In genomic region chr17:53142890-53143289, GRCh38 we compare ENCODE assay signal across 18 cellular contexts.
DNase-seq lines count a peak whose midpoint lies in the region; ATAC-seq, FAIRE-seq and TF ChIP-seq lines count a peak whose summit lies in the region.
"Had no signal": no experiment of that assay in that cellular context is flagged by ENCODE, and none has a peak within 500 bp of the region (broad histone marks: within the 10 kb centered on the region; RNA-seq: fewer than 3 reads in every experiment).

No MANE protein-coding gene starts in this region.

- H3K9me3 Mint-ChIP-seq in astrocyte (ENCODE audit: unreplicated experiment) (no peaks in the 10 kb centered on the region), progenitor cell of endocrine pancreas (ENCODE audit: low read depth) (no peaks in the 10 kb centered on the region)
- H3K9me3 Mint-ChIP-seq: activated CD4-positive, alpha-beta T cell treated with anti-CD3 and anti-CD28 coated beads, Interleukin-2, amount 10 ng/mL, durations not matched to agents 24 days and 14 days had no signal

- no peak overlapping the region for H3K27ac ChIP-seq in MM.1S (ENCODE audit: low read length)
- H3K27ac ChIP-seq in astrocyte (ENCODE audit: low read depth, low read length) = no peak overlapping the region

- H3K27ac Mint-ChIP-seq in astrocyte (ENCODE audit: unreplicated experiment) (peak overlapping the region; percentile 71), progenitor cell of endocrine pancreas (no peak overlapping the region)
- H3K27ac Mint-ChIP-seq: activated CD4-positive, alpha-beta T cell treated with anti-CD3 and anti-CD28 coated beads, Interleukin-2, amount 10 ng/mL, durations not matched to agents 24 days and 14 days; activated naive CD8-positive, alpha-beta T cell; B cell; immature natural killer cell; stimulated activated naive CD8-positive, alpha-beta T cell treated with anti-CD3 and anti-CD28 coated beads, Interleukin-15, amount 100 ng/mL, for 72 hours; T-helper 2 cell treated with Interferon-gamma antibody and Interleukin-4, amounts not matched to agents 5 μg/mL and 100 μg/mL, for 36 hours had no signal

- 0 out of 2 replicates have a peak overlapping the region, but pooled peaks have one; percentile 11 for H3K4me3 ChIP-seq in MM.1S (ENCODE audit: low read length)
- H3K4me3 ChIP-seq in astrocyte (ENCODE audit: insufficient read depth, low read depth, low read length) = no peak overlapping the region

- no peaks in the 10 kb centered on the region for H3K79me2 ChIP-seq in MM.1S (ENCODE audit: low read length)
- H3K79me2 ChIP-seq in astrocyte (ENCODE audit: insufficient read depth, low read length) = no peaks in the 10 kb centered on the region

- peak overlapping the region; percentile 46 for H2AFZ ChIP-seq in MM.1S (ENCODE audit: low read length)
- H2AFZ ChIP-seq in astrocyte (ENCODE audit: low read depth, low read length) = no peak overlapping the region

- no peaks in the 10 kb centered on the region for H3F3A ChIP-seq in MM.1S (ENCODE audit: insufficient read depth, low read length)

- H3K27me3 ChIP-seq in MM.1S (replicated peaks; ENCODE audit: insufficient read depth, low read length) (no peaks in the 10 kb centered on the region), astrocyte (ENCODE audit: insufficient read depth, low read length) (no peaks in the 10 kb centered on the region)

- peak; percentile 51 for DNase-seq in ELF-1 (ENCODE audit: low read depth, low spot score)
- peak; percentile 49 for DNase-seq in MM.1S
- DNase-seq in astrocyte (ENCODE audit: low read depth) = no peak
- peak; percentile 11 for DNase-seq in left kidney (ENCODE audit: low read depth, low spot score)
- DNase-seq in sciatic nerve (ENCODE audit: low spot score) = no peak
- DNase-seq in progenitor cell of endocrine pancreas (ENCODE audit: low spot score, unreplicated experiment) = no peak
- DNase-seq: activated CD4-positive, alpha-beta T cell treated with anti-CD3 and anti-CD28 coated beads, Interleukin-2, amount 10 ng/mL, durations not matched to agents 24 days and 14 days; DMS79; effector CD8-positive, alpha-beta T cell; foreskin fibroblast; immature natural killer cell; NCI-H446; stimulated activated naive CD8-positive, alpha-beta T cell treated with anti-CD3 and anti-CD28 coated beads, Interleukin-15, amount 100 ng/mL, for 72 hours had no signal

- H3K27me3 Mint-ChIP-seq in astrocyte (ENCODE audit: low read depth, unreplicated experiment) (no peaks in the 10 kb centered on the region), progenitor cell of endocrine pancreas (no peaks in the 10 kb centered on the region)
- H3K27me3 Mint-ChIP-seq: activated CD4-positive, alpha-beta T cell treated with anti-CD3 and anti-CD28 coated beads, Interleukin-2, amount 10 ng/mL, durations not matched to agents 24 days and 14 days; activated naive CD8-positive, alpha-beta T cell; B cell had no signal

- H3K4me2 ChIP-seq in MM.1S (ENCODE audit: low read depth, low read length) (peak overlapping the region; percentile 31; the same call in 1 of the 2 replicates), astrocyte (ENCODE audit: low read length) (no peak overlapping the region)

- H3K36me3 ChIP-seq in MM.1S (replicated peaks; ENCODE audit: insufficient read depth, low read length) (no peaks in the 10 kb centered on the region), astrocyte (ENCODE audit: insufficient read depth, low read length) (no peaks in the 10 kb centered on the region)

- H3K36me3 Mint-ChIP-seq in astrocyte (ENCODE audit: low read depth, unreplicated experiment) = no peaks in the 10 kb centered on the region
- no peaks in the 10 kb centered on the region for H3K36me3 Mint-ChIP-seq in progenitor cell of endocrine pancreas (ENCODE audit: insufficient read depth)
- H3K36me3 Mint-ChIP-seq: activated naive CD8-positive, alpha-beta T cell; immature natural killer cell had no signal

- FAIRE-seq in astrocyte (lab: Jason Lieb, UNC) = no peak

- H3K9ac ChIP-seq in MM.1S (ENCODE audit: low read length) (no peak overlapping the region), astrocyte (ENCODE audit: low read length) (no peak overlapping the region)

- H4K20me1 ChIP-seq in MM.1S (ENCODE audit: insufficient read depth, low read length) (no peaks in the 10 kb centered on the region), astrocyte (ENCODE audit: insufficient read depth, low read length) (no peaks in the 10 kb centered on the region)

- ATAC-seq in HG02973 (IDR thresholded peaks at IDR 0.05; ENCODE audit: unreplicated experiment) = no peak
- ATAC-seq in sciatic nerve = no peak
- no peak for ATAC-seq in GM18861 (IDR thresholded peaks at IDR 0.05; ENCODE audit: unreplicated experiment)
- ATAC-seq: stimulated activated naive CD8-positive, alpha-beta T cell treated with anti-CD3 and anti-CD28 coated beads, Interleukin-15, amount 100 ng/mL, for 72 hours had no signal

- peaks cover 17% of the 10 kb centered on the region for H3K4me1 ChIP-seq in MM.1S (ENCODE audit: low read length)
- no peaks in the 10 kb centered on the region for H3K4me1 ChIP-seq in astrocyte (ENCODE audit: insufficient read depth, low read length)

- H3K4me1 Mint-ChIP-seq in astrocyte (ENCODE audit: low read depth, unreplicated experiment) (peaks cover 16% of the 10 kb centered on the region), progenitor cell of endocrine pancreas (ENCODE audit: low read depth) (peaks cover 18% of the 10 kb centered on the region)
- H3K4me1 Mint-ChIP-seq: activated CD4-positive, alpha-beta T cell treated with anti-CD3 and anti-CD28 coated beads, Interleukin-2, amount 10 ng/mL, durations not matched to agents 24 days and 14 days; B cell; immature natural killer cell; stimulated activated naive CD8-positive, alpha-beta T cell treated with anti-CD3 and anti-CD28 coated beads, Interleukin-15, amount 100 ng/mL, for 72 hours had no signal

- H3K4me3 Mint-ChIP-seq in astrocyte (ENCODE audit: unreplicated experiment) (no peak overlapping the region), progenitor cell of endocrine pancreas (ENCODE audit: low read depth) (no peak overlapping the region)
- H3K4me3 Mint-ChIP-seq: activated CD4-positive, alpha-beta T cell treated with anti-CD3 and anti-CD28 coated beads, Interleukin-2, amount 10 ng/mL, durations not matched to agents 24 days and 14 days; activated naive CD8-positive, alpha-beta T cell; B cell; immature natural killer cell; stimulated activated naive CD8-positive, alpha-beta T cell treated with anti-CD3 and anti-CD28 coated beads, Interleukin-15, amount 100 ng/mL, for 72 hours; T-helper 2 cell treated with Interferon-gamma antibody and Interleukin-4, amounts not matched to agents 5 μg/mL and 100 μg/mL, for 36 hours had no signal

- intact Hi-C loops in sciatic nerve (cut with DNase I) = no loop called here

- H3K9me2 ChIP-seq in MM.1S (replicated peaks; ENCODE audit: insufficient read depth, low read length) = no peaks in the 10 kb centered on the region

- H3K9me3 ChIP-seq in MM.1S (replicated peaks; ENCODE audit: insufficient read depth, low read length) = no peaks in the 10 kb centered on the region
- no peaks in the 10 kb centered on the region for H3K9me3 ChIP-seq in astrocyte (ENCODE audit: insufficient read depth, low read depth, low read length)

- no peak for TF ChIP-seq CTCF in MM.1S (IDR thresholded peaks at IDR 0.05; ENCODE audit: low read length)
- TF ChIP-seq CTCF in astrocyte (IDR thresholded peaks at IDR 0.05; ENCODE audit: insufficient read depth, low read depth, low read length) = no peak
- no peak for TF ChIP-seq CTCF in progenitor cell of endocrine pancreas (IDR thresholded peaks at IDR 0.05; ENCODE audit: unreplicated experiment)

Comparison
In these comparisons a context has a peak if more than half of its experiments do, and no peak if none do; other contexts are left out.
1. DNase-seq: peak in ELF-1 (single experiment), MM.1S (single experiment) and left kidney (single experiment); none in astrocyte (single experiment), sciatic nerve (single experiment) and progenitor cell of endocrine pancreas (single experiment).